Comparison of ENCODE assay signal across 20 cellular contexts in genomic region chr7:40151504-40151903, GRCh38. TPM values are rescaled to one million over a fixed set of nuclear protein-coding genes. Genes with fewer than 3 reads are reported as not detected.
DNase-seq lines count a peak whose midpoint lies in the region; ATAC-seq, FAIRE-seq and TF ChIP-seq lines count a peak whose summit lies in the region.
"Had no signal": no experiment of that assay in that cellular context is flagged by ENCODE, and none has a peak within 500 bp of the region (broad histone marks: within the 10 kb centered on the region; RNA-seq: fewer than 3 reads in every experiment).

No MANE protein-coding gene starts in this region.

- DNase-seq in Right ventricle myocardium inferior (ENCODE audit: missing footprints) (no peak), left ventricle myocardium superior (no peak), keratinocyte (ENCODE audit: low read depth, low spot score) (no peak), mucosa of descending colon (no peak), type B pancreatic cell (ENCODE audit: extremely low spot score, unreplicated experiment) (no peak), NCI-H1694 treated with DMSO at 0.1 percent for 48 hours (lab: John Stamatoyannopoulos, UW) (no peak)
- no peak for DNase-seq in activated CD8-positive, alpha-beta memory T cell treated with anti-CD3 and anti-CD28 coated beads for 24 hours
- DNase-seq: 8988T; CD4-positive, alpha-beta memory T cell; DMS53; DND-41; EL; GM23248; HCEC 1CT had no signal

- TF ChIP-seq CTCF in keratinocyte (optimal IDR thresholded peaks at IDR 0.05 in 1 of 3, IDR thresholded peaks at IDR 0.05 in 1 of 3, conservative IDR thresholded peaks at IDR 0.05 in 1 of 3; ENCODE audit: extremely low read depth in 1 of 3, insufficient read depth in 2 of 3, low read length in 3 of 3) (no peak), mucosa of descending colon (IDR thresholded peaks at IDR 0.05) (no peak), type B pancreatic cell (conservative IDR thresholded peaks at IDR 0.05) (no peak)

- no peaks in the 10 kb centered on the region for H3K79me2 ChIP-seq in keratinocyte (ENCODE audit: control insufficient read depth, insufficient read depth, low read length)

- no peaks in the 10 kb centered on the region for H3K9me1 ChIP-seq in keratinocyte (ENCODE audit: control insufficient read depth, extremely low read depth, insufficient read depth, low read length)

- peaks cover 3% of the 10 kb centered on the region for H3K9me3 ChIP-seq in keratinocyte (ENCODE audit: control insufficient read depth, low read depth, low read length)
- H3K9me3 ChIP-seq in mucosa of descending colon = no peaks in the 10 kb centered on the region

- H3K36me3 Mint-ChIP-seq in type B pancreatic cell = no peaks in the 10 kb centered on the region
- H3K36me3 Mint-ChIP-seq: CD14-positive monocyte; CD4-positive, alpha-beta memory T cell had no signal

- peaks cover 4% of the 10 kb centered on the region for H3K9me3 Mint-ChIP-seq in type B pancreatic cell
- H3K9me3 Mint-ChIP-seq: CD4-positive, alpha-beta memory T cell had no signal

- no peaks in the 10 kb centered on the region for H3K36me3 ChIP-seq in keratinocyte (ENCODE audit: control insufficient read depth in 2 of 2, extremely low read depth in 1 of 2, insufficient read depth in 2 of 2, low read length in 2 of 2)
- no peaks in the 10 kb centered on the region for H3K36me3 ChIP-seq in mucosa of descending colon (ENCODE audit: low read depth)
- H3K36me3 ChIP-seq: BLaER1 had no signal

- dilution Hi-C loops in keratinocyte (cut with MboI; ENCODE audit: extremely low pct_ligation_motif_present, low sequenced_read_pairs) = no loop called here

- peak; percentile 16 for ATAC-seq in Right ventricle myocardium inferior
- no peak for ATAC-seq in left ventricle myocardium superior
- ATAC-seq in mucosa of descending colon = peak; percentile 49
- ATAC-seq in GM21360 (IDR thresholded peaks at IDR 0.05; ENCODE audit: unreplicated experiment) = no peak

- no peaks in the 10 kb centered on the region for H4K20me1 ChIP-seq in keratinocyte (ENCODE audit: control insufficient read depth, extremely low read depth, insufficient read depth, low read length)
- H4K20me1 ChIP-seq: BLaER1 had no signal

- H3K4me2 ChIP-seq in keratinocyte (ENCODE audit: control insufficient read depth, extremely low read depth, insufficient read depth, low read depth, low read length) = no peak overlapping the region
- H3K4me2 ChIP-seq: BLaER1 had no signal

- no peaks in the 10 kb centered on the region for H3K27me3 Mint-ChIP-seq in type B pancreatic cell

- no peaks in the 10 kb centered on the region for H3K27me3 ChIP-seq in keratinocyte (ENCODE audit: control insufficient read depth, extremely low read depth, insufficient read depth, low read length)
- H3K27me3 ChIP-seq: BLaER1 had no signal

- H3K27ac Mint-ChIP-seq in type B pancreatic cell = peak overlapping the region; percentile 58
- H3K27ac Mint-ChIP-seq: CD4-positive, alpha-beta memory T cell had no signal

- H3K4me1 Mint-ChIP-seq in type B pancreatic cell (ENCODE audit: unreplicated experiment) = no peaks in the 10 kb centered on the region
- H3K4me1 Mint-ChIP-seq: CD14-positive monocyte; CD4-positive, alpha-beta memory T cell had no signal

- no peak overlapping the region for H2AFZ ChIP-seq in keratinocyte (ENCODE audit: control insufficient read depth, low read length)
- H2AFZ ChIP-seq: GM23248 had no signal

- no peak overlapping the region for H3K4me3 Mint-ChIP-seq in type B pancreatic cell
- H3K4me3 Mint-ChIP-seq: CD14-positive monocyte; CD4-positive, alpha-beta memory T cell had no signal

- FAIRE-seq in keratinocyte (lab: Jason Lieb, UNC) = peak; percentile 9
- FAIRE-seq: GM12891, GM19239, H54 had no signal

- intact Hi-C loops in Right ventricle myocardium inferior (cut with DNase I) (no loop called here), left ventricle myocardium superior (cut with micrococcal nuclease) (no loop called here), mucosa of descending colon (cut with DNase I, micrococcal nuclease) (no loop called here)

- H3K27ac ChIP-seq in keratinocyte (ENCODE audit: control insufficient read depth, insufficient read depth, low read length) = no peak overlapping the region
- H3K27ac ChIP-seq: BLaER1, GM23248 had no signal

- H3K4me3 ChIP-seq in keratinocyte (ENCODE audit: control insufficient read depth in 2 of 3, extremely low read depth in 1 of 3, insufficient read depth in 2 of 3, low read depth in 1 of 3, low read length in 3 of 3) = no peak overlapping the region
- H3K4me3 ChIP-seq in mucosa of descending colon = no peak overlapping the region
- H3K4me3 ChIP-seq: BLaER1, GM23248 had no signal

- H3K9ac ChIP-seq in keratinocyte (ENCODE audit: control insufficient read depth, extremely low read depth, insufficient read depth, low read length) = no peak overlapping the region
- H3K9ac ChIP-seq: BLaER1, GM23248 had no signal

- H3K4me1 ChIP-seq in keratinocyte (ENCODE audit: control insufficient read depth, extremely low read depth, insufficient read depth, low read length) (no peaks in the 10 kb centered on the region), mucosa of descending colon (ENCODE audit: low read depth) (peaks cover 11% of the 10 kb centered on the region)
- H3K4me1 ChIP-seq: BLaER1 had no signal

RNA-seq across cellular contexts. Expression of gene SUGCT, which starts 16.7 kb away (rescaled TPM):
- 4.4 TPM for total RNA-seq in Right ventricle myocardium inferior
- 6.8 TPM for total RNA-seq in left ventricle myocardium superior
- 69.5 to 134 TPM (median 126 TPM) in 3 replicates for polyA plus RNA-seq in keratinocyte
- polyA plus RNA-seq in keratinocyte (2011; ENCODE audit: low read depth) = 10.8 TPM
- 117 and 192 TPM in 2 replicates for polyA plus RNA-seq in keratinocyte (2011; cell fraction: cytosol; rRNA removed)
- 46.4 and 46.6 TPM in 2 replicates for polyA plus RNA-seq in keratinocyte (2011; cell fraction: nucleus; rRNA removed)
- 65.9 and 181 TPM in 2 replicates for polyA plus RNA-seq in keratinocyte (2012; ENCODE audit: low replicate concordance)
- polyA minus RNA-seq in keratinocyte = 26.4 to 61.1 TPM (median 28.1 TPM) in 3 replicates
- 68.9 TPM for polyA minus RNA-seq in keratinocyte (2011; cell fraction: cytosol; rRNA and poly(A)+ RNA removed)
- polyA minus RNA-seq in keratinocyte (2011; cell fraction: nucleus; rRNA and poly(A)+ RNA removed) = 16.8 and 22.2 TPM in 2 replicates
- 10 to 100 TPM in 2 of 3 donors, 1 to 10 TPM in 1; 7.6 to 19.1 (median 10.1) TPM for total RNA-seq in mucosa of descending colon
- total RNA-seq in type B pancreatic cell (ENCODE audit: low replicate concordance) = 5.8 and 7.1 TPM in 2 replicates
- polyA plus RNA-seq: CD14-positive monocyte had no signal

RNA-seq across cellular contexts. Expression of gene MPLKIP, which starts 17.1 kb away (rescaled TPM):
- total RNA-seq in Right ventricle myocardium inferior (17.8 TPM), left ventricle myocardium superior (15.4 TPM), mucosa of descending colon (10 to 100 TPM; 29.2 to 35.0 (median 34.7) TPM), type B pancreatic cell (ENCODE audit: low replicate concordance) (40.2 and 43.9 TPM in 2 replicates)
- 27.1 to 43.3 TPM (median 33.2 TPM) in 3 replicates for polyA plus RNA-seq in keratinocyte
- polyA plus RNA-seq in keratinocyte (2011; ENCODE audit: low read depth) = 28.6 TPM
- polyA plus RNA-seq in keratinocyte (2011; cell fraction: cytosol; rRNA removed) = 31.0 and 33.1 TPM in 2 replicates
- 16.0 and 19.3 TPM in 2 replicates for polyA plus RNA-seq in keratinocyte (2011; cell fraction: nucleus; rRNA removed)
- 37.2 and 41.3 TPM in 2 replicates for polyA plus RNA-seq in keratinocyte (2012; ENCODE audit: low replicate concordance)
- polyA minus RNA-seq in keratinocyte = 1.6 to 3.1 TPM (median 1.9 TPM) in 3 replicates
- polyA minus RNA-seq in keratinocyte (2011; cell fraction: cytosol; rRNA and poly(A)+ RNA removed) = 20.0 TPM
- polyA minus RNA-seq in keratinocyte (2011; cell fraction: nucleus; rRNA and poly(A)+ RNA removed) = 7.4 TPM in 2 replicates

Comparison
In these comparisons a context has a peak if more than half of its experiments do, and no peak if none do; other contexts are left out.
1. ATAC-seq: peak in Right ventricle myocardium inferior (single experiment) and mucosa of descending colon (single experiment); none in left ventricle myocardium superior (single experiment) and GM21360 (single experiment).